21 cellular contexts compared by ENCODE assay signal in genomic region chr21:45111703-45112102, GRCh38. TPM values are rescaled to one million over a fixed set of nuclear protein-coding genes. Genes with fewer than 3 reads are reported as not detected.
A peak's percentile ranks its signal among the peaks of the same experiment; 100 is the strongest.
DNase-seq lines count a peak whose midpoint lies in the region; ATAC-seq and TF ChIP-seq lines count a peak whose summit lies in the region.
"Had no signal": no experiment of that assay in that cellular context is flagged by ENCODE, and none has a peak within 500 bp of the region (broad histone marks: within the 10 kb centered on the region; RNA-seq: fewer than 3 reads in every experiment).

No MANE protein-coding gene starts in this region.

- H3K27me3 Mint-ChIP-seq in activated T-cell treated with anti-CD3 and anti-CD28 coated beads, Interleukin-2, amount 50 U/mL, for 24 hours: no peaks in the 10 kb centered on the region
- no peaks in the 10 kb centered on the region for H3K27me3 Mint-ChIP-seq in activated T-cell treated with anti-CD3 and anti-CD28 coated beads, Interleukin-2, amount 50 U/mL, for 4 hours (ENCODE audit: low read depth)
- H3K27me3 Mint-ChIP-seq in stimulated activated naive B cell treated with anti-CD40 and anti-IgM and Interleukin-4, amounts not matched to agents 10 μg/mL and 1 μg/mL and 100 μg/mL, for 72 hours: no peaks in the 10 kb centered on the region
- H3K27me3 Mint-ChIP-seq: CD4-positive, alpha-beta memory T cell had no signal

- no peaks in the 10 kb centered on the region for H3K79me2 ChIP-seq in SU-DHL-6 (ENCODE audit: insufficient read depth, low read length)

- POLR2A ChIA-PET in HEK293 (lab: Yijun Ruan, JAX): no interaction called here

- peak overlapping the region; percentile 19 for H3K27ac Mint-ChIP-seq in activated T-cell treated with anti-CD3 and anti-CD28 coated beads, Interleukin-2, amount 50 U/mL, for 24 hours
- peak overlapping the region; percentile 86 for H3K27ac Mint-ChIP-seq in stimulated activated naive B cell treated with anti-CD40 and anti-IgM and Interleukin-4, amounts not matched to agents 10 μg/mL and 1 μg/mL and 100 μg/mL, for 72 hours
- H3K27ac Mint-ChIP-seq: activated naive CD4-positive, alpha-beta T cell treated with anti-CD3 and anti-CD28 coated beads, Interleukin-2, amount 10 ng/mL, durations not matched to agents 7 days and 5 days had no signal

- no peak overlapping the region for H2AFZ ChIP-seq in SU-DHL-6 (ENCODE audit: low read depth, low read length, severe bottlenecking)

- H3K4me3 Mint-ChIP-seq in activated T-cell treated with anti-CD3 and anti-CD28 coated beads, Interleukin-2, amount 50 U/mL, for 24 hours: no peak overlapping the region
- H3K4me3 Mint-ChIP-seq in activated T-cell treated with anti-CD3 and anti-CD28 coated beads, Interleukin-2, amount 50 U/mL, for 4 hours: no peak overlapping the region
- peak overlapping the region; percentile 66 to 84 for H3K4me3 Mint-ChIP-seq in stimulated activated naive B cell treated with anti-CD40 and anti-IgM and Interleukin-4, amounts not matched to agents 10 μg/mL and 1 μg/mL and 100 μg/mL, for 72 hours
- H3K4me3 Mint-ChIP-seq: activated naive CD4-positive, alpha-beta T cell treated with anti-CD3 and anti-CD28 coated beads, Interleukin-2, amount 10 ng/mL, durations not matched to agents 7 days and 5 days had no signal

- no peaks in the 10 kb centered on the region for H3K36me3 ChIP-seq in HEK293 (ENCODE audit: control insufficient read depth in 2 of 2, insufficient read depth in 1 of 2, low read length in 2 of 2)
- no peaks in the 10 kb centered on the region for H3K36me3 ChIP-seq in SU-DHL-6 (ENCODE audit: low read length)
- H3K36me3 ChIP-seq: gastroesophageal sphincter, suprapubic skin had no signal

- H3K27me3 ChIP-seq in SU-DHL-6 (ENCODE audit: low read length): no peaks in the 10 kb centered on the region
- H3K27me3 ChIP-seq: gastroesophageal sphincter, suprapubic skin had no signal

- H3K27ac ChIP-seq in HEK293 (ENCODE audit: extremely low read depth, low read depth, low read length): no peak overlapping the region
- H3K27ac ChIP-seq in SU-DHL-6 (ENCODE audit: low read depth, low read length): peak overlapping the region; percentile 88
- H3K27ac ChIP-seq: psoas muscle, suprapubic skin had no signal

- H3F3A ChIP-seq in SU-DHL-6 (ENCODE audit: insufficient read depth): peaks cover 9% of the 10 kb centered on the region

- no peaks in the 10 kb centered on the region for H3K9me3 ChIP-seq in HEK293 (ENCODE audit: control insufficient read depth, insufficient read depth, low read depth, low read length)
- H3K9me3 ChIP-seq in SU-DHL-6 (ENCODE audit: insufficient read depth, low read length): no peaks in the 10 kb centered on the region
- H3K9me3 ChIP-seq: gastroesophageal sphincter, psoas muscle, suprapubic skin had no signal

- H4K20me1 ChIP-seq in SU-DHL-6 (ENCODE audit: low read depth, low read length): no peaks in the 10 kb centered on the region

- peaks cover 78% of the 10 kb centered on the region for H3K4me1 Mint-ChIP-seq in activated T-cell treated with anti-CD3 and anti-CD28 coated beads, Interleukin-2, amount 50 U/mL, for 24 hours (ENCODE audit: low read depth)
- peaks cover 65% of the 10 kb centered on the region for H3K4me1 Mint-ChIP-seq in activated T-cell treated with anti-CD3 and anti-CD28 coated beads, Interleukin-2, amount 50 U/mL, for 4 hours (ENCODE audit: low read depth)
- H3K4me1 Mint-ChIP-seq in stimulated activated naive B cell treated with anti-CD40 and anti-IgM and Interleukin-4, amounts not matched to agents 10 μg/mL and 1 μg/mL and 100 μg/mL, for 72 hours: peaks cover 57 to 90% of the 10 kb centered on the region in 2 donors

- TF ChIP-seq CTCF in HEK293 (tag by site-specific recombination; IDR thresholded peaks at IDR 0.05) (no peak), SU-DHL-6 (IDR thresholded peaks at IDR 0.05; ENCODE audit: insufficient read depth, low read length, poor library complexity, severe bottlenecking) (no peak)

- peaks cover 2% of the 10 kb centered on the region for H3K9me3 Mint-ChIP-seq in activated T-cell treated with anti-CD3 and anti-CD28 coated beads, Interleukin-2, amount 50 U/mL, for 24 hours
- no peaks in the 10 kb centered on the region for H3K9me3 Mint-ChIP-seq in activated T-cell treated with anti-CD3 and anti-CD28 coated beads, Interleukin-2, amount 50 U/mL, for 4 hours
- peaks cover 0 to 1% of the 10 kb centered on the region in 2 donors for H3K9me3 Mint-ChIP-seq in stimulated activated naive B cell treated with anti-CD40 and anti-IgM and Interleukin-4, amounts not matched to agents 10 μg/mL and 1 μg/mL and 100 μg/mL, for 72 hours
- H3K9me3 Mint-ChIP-seq: activated naive CD4-positive, alpha-beta T cell treated with anti-CD3 and anti-CD28 coated beads, Interleukin-2, amount 10 ng/mL, durations not matched to agents 7 days and 5 days; CD4-positive, alpha-beta memory T cell had no signal

- H3K9me2 ChIP-seq in SU-DHL-6 (replicated peaks; ENCODE audit: insufficient read depth, low read length): no peaks in the 10 kb centered on the region

- DNase-seq in activated T-cell treated with anti-CD3 and anti-CD28 coated beads, Interleukin-2, amount 50 U/mL, for 24 hours: no peak
- no peak for DNase-seq in activated T-cell treated with anti-CD3 and anti-CD28 coated beads, Interleukin-2, amount 50 U/mL, for 4 hours
- no peak for DNase-seq in stimulated activated naive B cell treated with anti-CD40 and anti-IgM and Interleukin-4, amounts not matched to agents 10 μg/mL and 1 μg/mL and 100 μg/mL, for 72 hours
- DNase-seq in NCI-H748 (lab: John Stamatoyannopoulos, UW; ENCODE audit: unreplicated experiment): no peak
- no peak for DNase-seq in NCI-H446 treated with DMSO at 0.1 percent for 48 hours (lab: John Stamatoyannopoulos, UW)
- DNase-seq: activated CD8-positive, alpha-beta memory T cell treated with anti-CD3 and anti-CD28 coated beads, Interleukin-2, amount 50 U/mL, for 4 hours; activated naive CD4-positive, alpha-beta T cell treated with anti-CD3 and anti-CD28 coated beads, Interleukin-2, amount 10 ng/mL, durations not matched to agents 7 days and 5 days; CD4-positive, alpha-beta memory T cell; effector CD8-positive, alpha-beta T cell; Karpas-422; left colon; NCI-H1048; psoas muscle; stimulated activated CD4-positive, alpha-beta T cell treated with anti-CD3 and anti-CD28 coated beads, Interleukin-4, amount 100 ng/mL, for 4 hours; SW 1271 had no signal

- no peak overlapping the region for H3K4me3 ChIP-seq in HEK293 (ENCODE audit: low read depth, low read length)
- H3K4me3 ChIP-seq in SU-DHL-6 (ENCODE audit: insufficient read depth, low read length, poor library complexity, severe bottlenecking): no peak overlapping the region
- H3K4me3 ChIP-seq: gastroesophageal sphincter, psoas muscle, smooth muscle cell, suprapubic skin had no signal

- no peak for ATAC-seq in activated T-cell treated with anti-CD3 and anti-CD28 coated beads, Interleukin-2, amount 50 U/mL, for 4 hours
- no peak for ATAC-seq in stimulated activated naive B cell treated with anti-CD40 and anti-IgM and Interleukin-4, amounts not matched to agents 10 μg/mL and 1 μg/mL and 100 μg/mL, for 72 hours (replicated peaks)
- no peak for ATAC-seq in HG02981 (IDR thresholded peaks at IDR 0.05; ENCODE audit: unreplicated experiment)
- ATAC-seq: gastroesophageal sphincter, left colon, psoas muscle had no signal

- H3K4me1 ChIP-seq in HEK293 (ENCODE audit: control insufficient read depth, insufficient read depth, low read length): peaks cover 4% of the 10 kb centered on the region; the same call in 1 of the 2 replicates

- CTCF ChIA-PET in HEK293 (lab: Yijun Ruan, JAX): interaction anchor here (1.0 to 2.0 kb wide), 2 partner anchors 13 to 27 kb away, joined by 3 to 10 read pairs; no protein-coding TSS in a partner anchor

- peaks cover 10% of the 10 kb centered on the region for H3K36me3 Mint-ChIP-seq in activated T-cell treated with anti-CD3 and anti-CD28 coated beads, Interleukin-2, amount 50 U/mL, for 24 hours (ENCODE audit: low read depth)
- peaks cover 3% of the 10 kb centered on the region for H3K36me3 Mint-ChIP-seq in activated T-cell treated with anti-CD3 and anti-CD28 coated beads, Interleukin-2, amount 50 U/mL, for 4 hours (ENCODE audit: insufficient read depth)
- H3K36me3 Mint-ChIP-seq in stimulated activated naive B cell treated with anti-CD40 and anti-IgM and Interleukin-4, amounts not matched to agents 10 μg/mL and 1 μg/mL and 100 μg/mL, for 72 hours: peaks cover 21 to 43% of the 10 kb centered on the region in 2 donors

- peak overlapping the region; percentile 27; the same call in 1 of the 2 replicates for H3K9ac ChIP-seq in SU-DHL-6 (ENCODE audit: low read length)

- H3K4me2 ChIP-seq in SU-DHL-6 (ENCODE audit: low read depth, low read length, poor library complexity, severe bottlenecking): peak overlapping the region; percentile 70
- H3K4me2 ChIP-seq: smooth muscle cell had no signal

TF ChIP-seq in HEK293, 187 proteins besides CTCF, POLR2A, EP300 and RAD21 (continues in another document):
- TF ChIP-seq PRDM10 (tag by site-specific recombination; IDR thresholded peaks at IDR 0.05): no peak
- no peak for TF ChIP-seq ZNF843 (tag by site-specific recombination; IDR thresholded peaks at IDR 0.05)
- no peak for TF ChIP-seq ZNF501 (tag by site-specific recombination; IDR thresholded peaks at IDR 0.05)
- TF ChIP-seq ZFHX2 (tag by site-specific recombination; conservative IDR thresholded peaks at IDR 0.05): peak; percentile 79

RNA-seq across cellular contexts. Expression of gene ADARB1, which starts 37.3 kb away (rescaled TPM):
- total RNA-seq in activated T-cell treated with anti-CD3 and anti-CD28 coated beads, Interleukin-2, amount 50 U/mL, for 4 hours: 10 to 100 TPM; 28.1 to 32.9 (median 30.9) TPM

Comparison
In these comparisons a context has a peak if more than half of its experiments do, and no peak if none do; other contexts are left out.
1. H3K4me3 Mint-ChIP-seq: peak in stimulated activated naive B cell treated with anti-CD40 and anti-IgM and Interleukin-4, amounts not matched to agents 10 μg/mL and 1 μg/mL and 100 μg/mL, for 72 hours (2 of 2); none in activated T-cell treated with anti-CD3 and anti-CD28 coated beads, Interleukin-2, amount 50 U/mL, for 24 hours (single experiment) and activated T-cell treated with anti-CD3 and anti-CD28 coated beads, Interleukin-2, amount 50 U/mL, for 4 hours (single experiment).